ENCODE assay signal across 21 cellular contexts in the genomic region with DNA sequence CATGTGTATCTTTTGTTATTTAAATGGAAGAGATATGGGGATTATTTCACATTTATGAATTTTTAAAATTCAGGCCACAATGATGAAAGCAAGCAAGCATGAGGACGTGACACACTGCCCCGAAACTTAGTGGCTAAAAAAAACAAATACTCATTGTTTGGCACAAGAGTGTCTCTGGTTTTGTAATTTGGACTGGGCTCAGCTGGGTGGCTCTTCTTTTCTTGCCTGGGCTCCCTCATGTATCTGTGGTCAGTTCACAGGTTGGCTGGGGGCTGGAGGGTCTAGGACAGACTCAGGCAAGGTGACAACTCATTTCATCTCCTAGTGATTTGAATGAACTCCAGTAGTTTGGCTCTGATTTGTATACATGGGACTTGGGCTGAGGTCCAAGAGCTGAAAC.
A peak's percentile ranks its signal among the peaks of the same experiment; 100 is the strongest.
DNase-seq lines count a peak whose midpoint lies in the region; ATAC-seq, FAIRE-seq and TF ChIP-seq lines count a peak whose summit lies in the region.
"Had no signal": no experiment of that assay in that cellular context is flagged by ENCODE, and none has a peak within 500 bp of the region (broad histone marks: within the 10 kb centered on the region; RNA-seq: fewer than 3 reads in every experiment).

No MANE protein-coding gene starts in this region.

- ATAC-seq in HepG2 (no peak), right lobe of liver (no peak), GM21390 (IDR thresholded peaks at IDR 0.05; ENCODE audit: unreplicated experiment) (no peak), GM18858 (IDR thresholded peaks at IDR 0.05; ENCODE audit: unreplicated experiment) (no peak)
- ATAC-seq: A549; CD8-positive, alpha-beta T cell had no signal

- no peak overlapping the region for H3K4ac ChIP-seq in H1 (replicated peaks; ENCODE audit: insufficient read length, low read depth, low read length)

- H4K91ac ChIP-seq in H1 (replicated peaks; ENCODE audit: insufficient read length, low read length), result no peak overlapping the region

- no peak overlapping the region for H2AK5ac ChIP-seq in H1 (ENCODE audit: low read depth, low read length)

- H4K8ac ChIP-seq in H1 (ENCODE audit: extremely low read depth, insufficient read depth, low read length), result no peak overlapping the region

- H3K9me2 ChIP-seq in Karpas-422 (replicated peaks; ENCODE audit: insufficient read depth, low read length), result no peaks in the 10 kb centered on the region

- no peak overlapping the region for H3K23ac ChIP-seq in H1 (ENCODE audit: insufficient read length)

- H2BK15ac ChIP-seq in H1 (ENCODE audit: low read length), result no peak overlapping the region

- H3K9me3 ChIP-seq in HepG2 (ENCODE audit: low read length) (no peaks in the 10 kb centered on the region), right lobe of liver (no peaks in the 10 kb centered on the region), Karpas-422 (ENCODE audit: low read length) (peaks cover 5% of the 10 kb centered on the region; the same call in 1 of the 2 replicates), H1 (ENCODE audit: insufficient read depth in 2 of 2, low read depth in 1 of 2, low read length in 1 of 2) (no peaks in the 10 kb centered on the region)
- H3K9me3 ChIP-seq: A549, Caco-2 had no signal

- no TSS peak for BruUV-seq in HepG2 (replicated peaks; lab: Mats Ljungman, UMichigan)

- H3K18ac ChIP-seq in H1 (ENCODE audit: extremely low read depth, low read length), result no peak overlapping the region

- TF ChIP-seq EP300 in HepG2 (IDR thresholded peaks at IDR 0.05; ENCODE audit: low read depth in 2 of 2, low read length in 2 of 2) (no peak), HepG2 (CRISPR knock-in tag; IDR thresholded peaks at IDR 0.05; ENCODE audit: borderline replicate concordance) (no peak), H1 (IDR thresholded peaks at IDR 0.05; ENCODE audit: borderline replicate concordance in 1 of 2, low read depth in 2 of 2, low read length in 2 of 2) (no peak)

- no peaks in the 10 kb centered on the region for H3K36me3 ChIP-seq in HepG2 (replicated peaks in 1 of 2; ENCODE audit: control insufficient read depth in 1 of 2, insufficient read depth in 2 of 2, low read length in 2 of 2)
- no peaks in the 10 kb centered on the region for H3K36me3 ChIP-seq in right lobe of liver
- no peaks in the 10 kb centered on the region for H3K36me3 ChIP-seq in Karpas-422 (ENCODE audit: insufficient read depth, low read length)
- no peaks in the 10 kb centered on the region for H3K36me3 ChIP-seq in H1 (ENCODE audit: control insufficient read depth in 2 of 4, insufficient read depth in 4 of 4, low read length in 3 of 4)
- H3K36me3 ChIP-seq: BLaER1 treated with 17β-estradiol and CSF1 and Interleukin-3, amounts not matched to agents 10 nM and 100 nM had no signal

- DNase-seq in HepG2 (ENCODE audit: low spot score) (no peak), right lobe of liver (no peak), Karpas-422 (peak; percentile 15), H1 (ENCODE audit: low read depth in 1 of 2, low spot score in 2 of 2) (no peak)
- DNase-seq: AML-193; Caco-2; CD4-positive, alpha-beta T cell; CD8-positive, alpha-beta T cell; DMS 273 treated with DMSO at 0.1 percent for 48 hours; DMS79 treated with DMSO at 0.1 percent for 48 hours; GF-D8 had no signal

- CTCF ChIA-PET in HepG2 (lab: Yijun Ruan, JAX; ENCODE audit: low intra/inter-chr PET ratio, low total read pairs), result no interaction called here
- CTCF ChIA-PET in H1 (lab: Charles Lee; ENCODE audit: partially characterized antibody), result interaction anchor here (0.7 to 1.3 kb wide), 2 partner anchors 10 to 11 kb away, joined by 3 to 6 read pairs; no protein-coding TSS in a partner anchor

- H2BK12ac ChIP-seq in H1 (ENCODE audit: low read depth, low read length), result no peak overlapping the region

- WGBS in HepG2 (ENCODE audit: low lambda C conversion rate), result 0% methylated on average over 2 of the region's 2 CpGs
- 36% methylated on average over 2 of the region's 2 CpGs for WGBS in right lobe of liver (ENCODE audit: insufficient coverage, low coverage, low lambda C conversion rate, missing lambda C conversion rate)
- 91% methylated on average over 2 of the region's 2 CpGs; no CpG with 5 or more reads in 1 of the 2 experiments for WGBS in H1 (ENCODE audit: extremely low coverage in 1 of 2, insufficient coverage in 1 of 2, insufficient read length in 1 of 2, insufficient replicate concordance in 2 of 2, low coverage in 1 of 2, low lambda C conversion rate in 2 of 2, missing lambda C conversion rate in 1 of 2), 2 experiments

- no peak overlapping the region for H4K5ac ChIP-seq in H1 (ENCODE audit: insufficient read length, low read depth, low read length)

- no peak overlapping the region for H2BK120ac ChIP-seq in H1 (replicated peaks; ENCODE audit: low read depth, low read length)

- no peak overlapping the region for H3K14ac ChIP-seq in H1 (ENCODE audit: insufficient read length)

- TF ChIP-seq POLR2A in HepG2 (IDR thresholded peaks at IDR 0.05; ENCODE audit: insufficient read depth in 1 of 2, low read depth in 2 of 2, low read length in 2 of 2), result no peak
- no peak for TF ChIP-seq POLR2A in right lobe of liver (IDR thresholded peaks at IDR 0.05)
- TF ChIP-seq POLR2A in H1 (IDR thresholded peaks at IDR 0.05; ENCODE audit: control extremely low read depth in 1 of 2, low read depth in 2 of 2, low read length in 2 of 2), result no peak

- H4K20me1 ChIP-seq in HepG2 (ENCODE audit: insufficient read depth, low read length), result no peaks in the 10 kb centered on the region
- no peaks in the 10 kb centered on the region for H4K20me1 ChIP-seq in Karpas-422 (ENCODE audit: insufficient read depth, low read depth, low read length)
- no peaks in the 10 kb centered on the region for H4K20me1 ChIP-seq in H1 (replicated peaks in 1 of 2; ENCODE audit: control insufficient read depth in 1 of 2, insufficient read depth in 2 of 2, low read length in 2 of 2)
- H4K20me1 ChIP-seq: BLaER1 treated with 17β-estradiol and CSF1 and Interleukin-3, amounts not matched to agents 10 nM and 100 nM had no signal

- no peak for TF ChIP-seq CTCF in HepG2 (CRISPR knock-in tag; IDR thresholded peaks at IDR 0.05)
- no peak for TF ChIP-seq CTCF in right lobe of liver (IDR thresholded peaks at IDR 0.05)
- no peak for TF ChIP-seq CTCF in H1 (IDR thresholded peaks at IDR 0.05; ENCODE audit: control extremely low read depth in 1 of 3, insufficient read depth in 1 of 3, low read depth in 1 of 3, low read length in 3 of 3)

- FAIRE-seq in HepG2 (lab: Jason Lieb, UNC) (no peak), H1 (lab: Jason Lieb, UNC) (peak; percentile 66)
- FAIRE-seq: A549, G401.6, GM12891, GM18507, GM19239 had no signal

- intact Hi-C loops in HepG2 (cut with micrococcal nuclease; ENCODE audit: unreplicated experiment) (no loop called here), right lobe of liver (cut with DNase I) (no loop called here)

- H3K79me2 ChIP-seq in HepG2 (ENCODE audit: insufficient read depth, low read length) (no peaks in the 10 kb centered on the region), Karpas-422 (ENCODE audit: low read length) (no peaks in the 10 kb centered on the region), H1 (ENCODE audit: control insufficient read depth in 1 of 2, insufficient read depth in 2 of 2, low read length in 2 of 2) (no peaks in the 10 kb centered on the region)

- H3K4me2 ChIP-seq in HepG2 (ENCODE audit: low read depth, low read length) (no peak overlapping the region), Karpas-422 (ENCODE audit: low read depth, low read length, poor library complexity, severe bottlenecking) (no peak overlapping the region), H1 (ENCODE audit: insufficient read depth in 1 of 2, low read depth in 2 of 2, low read length in 2 of 2) (no peak overlapping the region)
- H3K4me2 ChIP-seq: A549; BLaER1 treated with 17β-estradiol and CSF1 and Interleukin-3, amounts not matched to agents 10 nM and 100 nM had no signal

- no peaks in the 10 kb centered on the region for H3K79me1 ChIP-seq in H1 (ENCODE audit: low read depth, low read length)

- no peak overlapping the region for H3K56ac ChIP-seq in H1 (replicated peaks; ENCODE audit: insufficient read length, low read depth, low read length)

- POLR2A ChIA-PET in HepG2 (lab: Yijun Ruan, JAX) (no interaction called here), H1 (lab: Charles Lee; ENCODE audit: partially characterized antibody) (no interaction called here)

- H3K27ac ChIP-seq in HepG2 (ENCODE audit: extremely low read length, insufficient read depth, low read length) (no peak overlapping the region), right lobe of liver (no peak overlapping the region), Karpas-422 (ENCODE audit: low read length) (no peak overlapping the region), H1 (ENCODE audit: low read depth, low read length) (no peak overlapping the region)
- H3K27ac ChIP-seq: 22Rv1; A549; BLaER1 treated with 17β-estradiol and CSF1 and Interleukin-3, amounts not matched to agents 10 nM and 100 nM; C4-2B had no signal

- no peaks in the 10 kb centered on the region for H3K23me2 ChIP-seq in H1 (ENCODE audit: low read depth, low read length)

- H2BK5ac ChIP-seq in H1 (ENCODE audit: low read depth, low read length), result no peak overlapping the region

- H3K9ac ChIP-seq in HepG2 (ENCODE audit: insufficient read depth, low read depth, low read length) (no peak overlapping the region), Karpas-422 (ENCODE audit: low read length) (no peak overlapping the region), H1 (replicated peaks in 1 of 4; ENCODE audit: extremely low read depth in 1 of 4, low read depth in 3 of 4, low read length in 3 of 4) (no peak overlapping the region)
- H3K9ac ChIP-seq: BLaER1 treated with 17β-estradiol and CSF1 and Interleukin-3, amounts not matched to agents 10 nM and 100 nM had no signal

- TF ChIP-seq RAD21 in HepG2 (CRISPR knock-in tag; IDR thresholded peaks at IDR 0.05), result no peak
- no peak for TF ChIP-seq RAD21 in H1 (IDR thresholded peaks at IDR 0.05 in 1 of 2, conservative IDR thresholded peaks at IDR 0.05 in 1 of 2; ENCODE audit: low read depth in 2 of 2, low read length in 2 of 2)

- no peak overlapping the region for H2AFZ ChIP-seq in HepG2 (ENCODE audit: low read length)
- no peak overlapping the region for H2AFZ ChIP-seq in Karpas-422 (ENCODE audit: low read length)
- no peak overlapping the region for H2AFZ ChIP-seq in H1 (ENCODE audit: low read length)

- in situ Hi-C loops in HepG2 (cut with HindIII; ENCODE audit: extremely low pct_ligation_motif_present, low pct_unique_long_range_greater_than_20kb), result loop anchor here (25.0 kb wide), 1 partner anchor 585 kb away; no protein-coding TSS in a partner anchor

- H3K27me3 ChIP-seq in HepG2 (ENCODE audit: control insufficient read depth in 1 of 2, insufficient read depth in 2 of 2, low read length in 2 of 2) (no peaks in the 10 kb centered on the region), right lobe of liver (no peaks in the 10 kb centered on the region), Karpas-422 (ENCODE audit: low read length) (no peaks in the 10 kb centered on the region; the same call in 1 of the 2 replicates), H1 (replicated peaks in 1 of 4; ENCODE audit: control insufficient read depth in 3 of 4, extremely low read depth in 1 of 4, insufficient read depth in 3 of 4, low read length in 3 of 4) (no peaks in the 10 kb centered on the region)
- H3K27me3 ChIP-seq: BLaER1 treated with 17β-estradiol and CSF1 and Interleukin-3, amounts not matched to agents 10 nM and 100 nM had no signal

- H3K4me3 ChIP-seq in HepG2 (replicated peaks in 1 of 3; ENCODE audit: insufficient read depth in 1 of 3, low read depth in 2 of 3, low read length in 3 of 3) (no peak overlapping the region), right lobe of liver (no peak overlapping the region), Karpas-422 (ENCODE audit: low read length) (no peak overlapping the region), H1 (ENCODE audit: extremely low read depth in 1 of 4, insufficient read depth in 2 of 4, low read depth in 3 of 4, low read length in 4 of 4) (no peak overlapping the region)
- H3K4me3 ChIP-seq: A549; BLaER1 treated with 17β-estradiol and CSF1 and Interleukin-3, amounts not matched to agents 10 nM and 100 nM had no signal

- H3K4me1 ChIP-seq in HepG2 (ENCODE audit: insufficient read depth, low read length) (no peaks in the 10 kb centered on the region), right lobe of liver (no peaks in the 10 kb centered on the region), Karpas-422 (ENCODE audit: low read length) (0 out of 2 replicates have a peak, but pooled peaks cover 5% of the 10 kb centered on the region), H1 (replicated peaks in 1 of 4; ENCODE audit: control insufficient read depth in 3 of 4, insufficient read depth in 4 of 4, low read length in 3 of 4) (no peaks in the 10 kb centered on the region)
- H3K4me1 ChIP-seq: A549; BLaER1 treated with 17β-estradiol and CSF1 and Interleukin-3, amounts not matched to agents 10 nM and 100 nM; Caco-2 had no signal

- no peak overlapping the region for H2BK20ac ChIP-seq in H1 (ENCODE audit: low read length)
